In the genomic region with DNA sequence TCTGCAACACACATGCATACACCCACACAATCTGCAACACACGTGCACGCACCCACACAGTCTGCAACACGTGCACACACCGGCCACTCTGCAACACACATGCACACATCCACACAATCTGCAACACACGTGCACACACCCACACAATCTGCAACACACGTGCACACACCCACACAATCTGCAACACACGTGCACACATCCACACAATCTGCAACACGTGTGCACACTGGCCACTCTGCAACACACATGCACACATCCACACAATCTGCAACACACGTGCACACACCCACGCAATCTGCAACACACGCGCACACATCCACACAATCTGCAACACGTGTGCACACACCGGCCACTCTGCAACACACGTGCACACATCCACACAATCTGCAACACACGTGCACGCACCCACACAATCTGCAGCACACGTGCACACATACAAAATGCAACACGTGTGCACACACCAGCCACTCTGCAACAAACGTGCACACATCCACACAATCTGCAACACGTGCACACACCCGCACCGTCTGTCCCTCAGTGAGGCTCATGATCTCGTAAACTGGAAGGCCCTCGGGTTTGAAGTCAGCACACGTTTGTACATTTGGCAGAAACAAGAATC, we compare ENCODE assay signal across 30 cellular contexts. TPM values are rescaled to one million over a fixed set of nuclear protein-coding genes. Genes with fewer than 3 reads are reported as not detected.
"Had no signal": no experiment of that assay in that cellular context is flagged by ENCODE, and none has a peak within 500 bp of the region (broad histone marks: within the 10 kb centered on the region; RNA-seq: fewer than 3 reads in every experiment).

No MANE protein-coding gene starts in this region.

- H3K4me1 Mint-ChIP-seq: activated CD4-positive, alpha-beta T cell treated with anti-CD3 and anti-CD28 coated beads for 36 hours; activated naive CD4-positive, alpha-beta T cell treated with anti-CD3 and anti-CD28 coated beads, Interleukin-2, amount 10 ng/mL, durations not matched to agents 7 days and 5 days; activated naive CD8-positive, alpha-beta T cell treated with anti-CD3 and anti-CD28 coated beads for 36 hours had no signal

- H3K36me3 ChIP-seq: brain microvascular endothelial cell, MG63, SJCRH30 had no signal

- ATAC-seq: activated CD4-positive, alpha-beta T cell treated with anti-CD3 and anti-CD28 coated beads for 36 hours; activated CD8-positive, alpha-beta T cell treated with anti-CD3 and anti-CD28 coated beads for 36 hours; activated T-cell treated with anti-CD3 and anti-CD28 coated beads, Interleukin-2, amount 50 U/mL, for 72 hours; Panc1; Right ventricle myocardium inferior had no signal

- H3K9me3 ChIP-seq: MG63, SJCRH30, SK-N-SH had no signal

- H3K27me3 ChIP-seq: brain microvascular endothelial cell, SJCRH30 had no signal

- DNase-seq: activated CD4-positive, alpha-beta T cell treated with anti-CD3 and anti-CD28 coated beads for 36 hours; activated CD4-positive, alpha-beta T cell treated with anti-CD3 and anti-CD28 coated beads, Interleukin-2, amount 50 U/mL, for 1 hour; activated CD8-positive, alpha-beta memory T cell treated with anti-CD3 and anti-CD28 coated beads, Interleukin-2, amount 50 U/mL, for 4 hours; activated CD8-positive, alpha-beta T cell treated with anti-CD3 and anti-CD28 coated beads for 36 hours; activated gamma-delta T cell treated with Interleukin-2 at 50 U/mL for 16 hours; activated naive CD4-positive, alpha-beta T cell treated with anti-CD3 and anti-CD28 coated beads, Interleukin-2, amount 10 ng/mL, durations not matched to agents 7 days and 5 days; activated naive CD8-positive, alpha-beta T cell treated with anti-CD3 and anti-CD28 coated beads for 36 hours; activated T-cell treated with anti-CD3 and anti-CD28 coated beads, Interleukin-2, amount 50 U/mL, for 72 hours; brain microvascular endothelial cell; caudate nucleus; MG63; MV-4-11; NCI-H1092 treated with DMSO at 0.1 percent for 48 hours; NCI-H1417 treated with DMSO at 0.1 percent for 48 hours; NCI-H1694; NCI-H2029 treated with DMSO at 0.1 percent for 48 hours; NCI-H345; NCI-H510A; NCI-H526 treated with DMSO at 0.1 percent for 48 hours; NCI-H82; OCI-M1; RPMI8226; SJCRH30; SK-N-SH; T-helper 1 cell had no signal

- H3K4me1 ChIP-seq: SJCRH30 had no signal

- H3K9me3 Mint-ChIP-seq: activated naive CD8-positive, alpha-beta T cell treated with anti-CD3 and anti-CD28 coated beads for 36 hours had no signal

- H3K4me3 Mint-ChIP-seq: activated CD4-positive, alpha-beta T cell treated with anti-CD3 and anti-CD28 coated beads for 36 hours; activated CD8-positive, alpha-beta T cell treated with anti-CD3 and anti-CD28 coated beads for 36 hours; activated naive CD4-positive, alpha-beta T cell treated with anti-CD3 and anti-CD28 coated beads, Interleukin-2, amount 10 ng/mL, durations not matched to agents 7 days and 5 days; activated naive CD8-positive, alpha-beta T cell treated with anti-CD3 and anti-CD28 coated beads for 36 hours; activated T-cell treated with anti-CD3 and anti-CD28 coated beads, Interleukin-2, amount 50 U/mL, for 72 hours had no signal

- H3K27ac Mint-ChIP-seq: activated CD4-positive, alpha-beta T cell treated with anti-CD3 and anti-CD28 coated beads for 36 hours; activated CD8-positive, alpha-beta T cell treated with anti-CD3 and anti-CD28 coated beads for 36 hours; activated naive CD4-positive, alpha-beta T cell treated with anti-CD3 and anti-CD28 coated beads, Interleukin-2, amount 10 ng/mL, durations not matched to agents 7 days and 5 days; activated naive CD8-positive, alpha-beta T cell treated with anti-CD3 and anti-CD28 coated beads for 36 hours; activated T-cell treated with anti-CD3 and anti-CD28 coated beads, Interleukin-2, amount 50 U/mL, for 72 hours; activated T-helper 2 cell treated with anti-CD3 and anti-CD28 coated beads, Interferon-gamma antibody, Interleukin-2, Interleukin-4, amounts not matched to agents 10 μg/mL and 5 μg/mL and 100 μg/mL, durations not matched to agents 14 hours and 24 hours and 36 hours had no signal

- H3K4me3 ChIP-seq: MG63, SJCRH30 had no signal

- H3K36me3 Mint-ChIP-seq: activated naive CD4-positive, alpha-beta T cell treated with anti-CD3 and anti-CD28 coated beads, Interleukin-2, amount 10 ng/mL, durations not matched to agents 7 days and 5 days; activated naive CD8-positive, alpha-beta T cell treated with anti-CD3 and anti-CD28 coated beads for 36 hours had no signal

- H3K27ac ChIP-seq: brain microvascular endothelial cell, SJCRH30, VCaP had no signal

- H3K27me3 Mint-ChIP-seq: activated CD4-positive, alpha-beta T cell treated with anti-CD3 and anti-CD28 coated beads for 36 hours; activated CD8-positive, alpha-beta T cell treated with anti-CD3 and anti-CD28 coated beads for 36 hours; activated naive CD8-positive, alpha-beta T cell treated with anti-CD3 and anti-CD28 coated beads for 36 hours had no signal

RNA-seq across cellular contexts. Expression of gene PLEKHG4B, which starts 18.4 kb away (rescaled TPM):
- total RNA-seq: activated CD8-positive, alpha-beta T cell treated with anti-CD3 and anti-CD28 coated beads for 36 hours; activated T-cell treated with anti-CD3 and anti-CD28 coated beads, Interleukin-2, amount 50 U/mL, for 72 hours; activated T-helper 2 cell treated with anti-CD3 and anti-CD28 coated beads, Interferon-gamma antibody, Interleukin-2, Interleukin-4, amounts not matched to agents 10 μg/mL and 5 μg/mL and 100 μg/mL, durations not matched to agents 14 hours and 24 hours and 36 hours; Right ventricle myocardium inferior; T-helper 2 cell treated with Interferon-gamma antibody and Interleukin-4, amounts not matched to agents 100 ng/mL and 5 ng/mL, for 36 hours had no signal
